In the genomic region with DNA sequence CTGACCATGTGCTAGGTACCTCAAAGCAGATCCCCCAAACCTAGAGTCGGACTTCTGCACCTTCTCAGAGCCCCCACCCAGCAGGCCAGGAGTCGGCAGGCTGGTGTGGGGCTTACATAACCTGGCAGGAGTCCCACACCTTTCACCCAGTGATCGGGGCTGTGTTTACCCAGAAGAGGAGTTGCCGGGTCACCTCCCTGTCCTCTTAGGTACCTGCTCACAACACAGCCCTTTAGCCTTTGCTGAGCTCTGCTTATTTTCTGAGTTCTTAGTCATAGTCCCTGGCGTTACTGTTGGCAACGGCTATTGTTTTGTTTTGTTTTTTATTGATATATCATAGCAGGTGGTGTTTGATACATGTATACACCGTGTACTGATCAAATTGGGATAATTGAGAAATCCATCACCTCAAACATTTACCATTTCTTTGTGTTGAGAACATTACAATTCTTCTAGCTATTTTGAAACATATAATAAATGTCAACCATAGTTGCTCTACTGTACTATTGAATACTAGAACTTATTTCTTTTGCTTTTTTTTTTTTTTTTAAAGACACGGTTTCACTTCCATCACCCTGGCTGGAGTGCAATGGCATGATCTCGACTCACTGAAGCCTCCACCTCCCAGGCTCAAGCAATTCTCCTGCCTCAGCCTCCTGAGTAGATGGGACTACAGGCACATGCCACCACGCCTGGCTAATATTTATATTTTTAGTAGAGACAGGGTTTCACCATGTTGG, we compare ENCODE assay signal across 1 cellular context.
TF ChIP-seq lines count a peak whose summit lies in the region.

No MANE protein-coding gene starts in this region.

TF ChIP-seq in SK-N-SH treated with all-trans-retinoic acid at 6 μM for 48 hours, 23 proteins besides CTCF, POLR2A, EP300 and RAD21 (continued from another document):
- TF ChIP-seq, protein P1, sequence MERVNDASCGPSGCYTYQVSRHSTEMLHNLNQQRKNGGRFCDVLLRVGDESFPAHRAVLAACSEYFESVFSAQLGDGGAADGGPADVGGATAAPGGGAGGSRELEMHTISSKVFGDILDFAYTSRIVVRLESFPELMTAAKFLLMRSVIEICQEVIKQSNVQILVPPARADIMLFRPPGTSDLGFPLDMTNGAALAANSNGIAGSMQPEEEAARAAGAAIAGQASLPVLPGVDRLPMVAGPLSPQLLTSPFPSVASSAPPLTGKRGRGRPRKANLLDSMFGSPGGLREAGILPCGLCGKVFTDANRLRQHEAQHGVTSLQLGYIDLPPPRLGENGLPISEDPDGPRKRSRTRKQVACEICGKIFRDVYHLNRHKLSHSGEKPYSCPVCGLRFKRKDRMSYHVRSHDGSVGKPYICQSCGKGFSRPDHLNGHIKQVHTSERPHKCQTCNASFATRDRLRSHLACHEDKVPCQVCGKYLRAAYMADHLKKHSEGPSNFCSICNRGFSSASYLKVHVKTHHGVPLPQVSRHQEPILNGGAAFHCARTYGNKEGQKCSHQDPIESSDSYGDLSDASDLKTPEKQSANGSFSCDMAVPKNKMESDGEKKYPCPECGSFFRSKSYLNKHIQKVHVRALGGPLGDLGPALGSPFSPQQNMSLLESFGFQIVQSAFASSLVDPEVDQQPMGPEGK (CRISPR knock-in tag; IDR thresholded peaks at IDR 0.05; ENCODE audit: borderline replicate concordance) = no peak
- TF ChIP-seq ESRRG (CRISPR knock-in tag; IDR thresholded peaks at IDR 0.05) (no peak), ZNF565 (CRISPR knock-in tag; conservative IDR thresholded peaks at IDR 0.05; ENCODE audit: low read depth) (no peak), OSR1 (CRISPR knock-in tag; IDR thresholded peaks at IDR 0.05) (no peak), CSDC2 (CRISPR knock-in tag; IDR thresholded peaks at IDR 0.05) (no peak), TOX (CRISPR knock-in tag; IDR thresholded peaks at IDR 0.05; ENCODE audit: borderline replicate concordance) (no peak), ZNF8 (CRISPR knock-in tag; IDR thresholded peaks at IDR 0.05) (no peak)
- TF ChIP-seq, protein P2, sequence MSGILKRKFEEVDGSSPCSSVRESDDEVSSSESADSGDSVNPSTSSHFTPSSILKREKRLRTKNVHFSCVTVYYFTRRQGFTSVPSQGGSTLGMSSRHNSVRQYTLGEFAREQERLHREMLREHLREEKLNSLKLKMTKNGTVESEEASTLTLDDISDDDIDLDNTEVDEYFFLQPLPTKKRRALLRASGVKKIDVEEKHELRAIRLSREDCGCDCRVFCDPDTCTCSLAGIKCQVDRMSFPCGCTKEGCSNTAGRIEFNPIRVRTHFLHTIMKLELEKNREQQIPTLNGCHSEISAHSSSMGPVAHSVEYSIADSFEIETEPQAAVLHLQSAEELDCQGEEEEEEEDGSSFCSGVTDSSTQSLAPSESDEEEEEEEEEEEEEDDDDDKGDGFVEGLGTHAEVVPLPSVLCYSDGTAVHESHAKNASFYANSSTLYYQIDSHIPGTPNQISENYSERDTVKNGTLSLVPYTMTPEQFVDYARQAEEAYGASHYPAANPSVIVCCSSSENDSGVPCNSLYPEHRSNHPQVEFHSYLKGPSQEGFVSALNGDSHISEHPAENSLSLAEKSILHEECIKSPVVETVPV (CRISPR knock-in tag; IDR thresholded peaks at IDR 0.05) = no peak
